9 cellular contexts compared by ENCODE assay signal in genomic region chr14:50085570-50086315, GRCh38. TPM values are rescaled to one million over a fixed set of nuclear protein-coding genes. Genes with fewer than 3 reads are reported as not detected.
DNase-seq lines count a peak whose midpoint lies in the region; ATAC-seq and TF ChIP-seq lines count a peak whose summit lies in the region.
"Had no signal": no experiment of that assay in that cellular context is flagged by ENCODE, and none has a peak within 500 bp of the region (broad histone marks: within the 10 kb centered on the region; RNA-seq: fewer than 3 reads in every experiment).

No MANE protein-coding gene starts in this region.

- DNase-seq in MG63, result peak; percentile 31
- peak; percentile 35 for DNase-seq in fibroblast of pulmonary artery (ENCODE audit: low read depth)
- no peak for DNase-seq in COLO668 (lab: John Stamatoyannopoulos, UW; ENCODE audit: unreplicated experiment)
- no peak for DNase-seq in NCI-H2081 (lab: John Stamatoyannopoulos, UW)
- no peak for DNase-seq in iPS-NIHi7 (ENCODE audit: extremely low spot score)
- no peak for DNase-seq in NCI-H226

- H3K9me3 ChIP-seq in MG63, result no peaks in the 10 kb centered on the region

- ATAC-seq in GM18499 (IDR thresholded peaks at IDR 0.05; ENCODE audit: insufficient read depth, unreplicated experiment), result peak; percentile 49
- peak; percentile 46 for ATAC-seq in GM21825 (IDR thresholded peaks at IDR 0.05; ENCODE audit: unreplicated experiment)

- H3K36me3 ChIP-seq in MG63, result no peaks in the 10 kb centered on the region

- H3K4me3 ChIP-seq in MG63 (no peak overlapping the region), fibroblast of pulmonary artery (replicated peaks; ENCODE audit: low read depth, low read length) (no peak overlapping the region)
- H3K4me3 ChIP-seq: lung had no signal

- TF ChIP-seq CTCF in fibroblast of pulmonary artery (IDR thresholded peaks at IDR 0.05; ENCODE audit: low read length, missing control alignments), result no peak

- H3K27me3 ChIP-seq in MG63, result no peaks in the 10 kb centered on the region

RNA-seq across cellular contexts. Expression of gene VCPKMT, which starts 30.6 kb away (rescaled TPM):
- total RNA-seq in MG63 (2014; rRNA removed; shearing (Covaris generic); ENCODE audit: low replicate concordance), result 1.3 and 2.3 TPM in 2 replicates

Comparison
In these comparisons a context has a peak if more than half of its experiments do, and no peak if none do; other contexts are left out.
1. DNase-seq: peak in MG63 (single experiment) and fibroblast of pulmonary artery (single experiment); none in COLO668 (single experiment), NCI-H2081 (0 of 2), iPS-NIHi7 (single experiment) and NCI-H226 (single experiment).